In genomic region chr7:89549768-89550167, GRCh38 we compare ENCODE assay signal across 27 cellular contexts.
"Had no signal": no experiment of that assay in that cellular context is flagged by ENCODE, and none has a peak within 500 bp of the region (broad histone marks: within the 10 kb centered on the region; RNA-seq: fewer than 3 reads in every experiment).

No MANE protein-coding gene starts in this region.

- H3K36me3 ChIP-seq: breast epithelium had no signal

- ATAC-seq: activated CD8-positive, alpha-beta memory T cell treated with anti-CD3 and anti-CD28 coated beads, Interleukin-2, amount 10 ng/mL, durations not matched to agents 7 days and 5 days; Panc1; Right ventricle myocardium inferior; T-helper 17 cell had no signal

- H3K27me3 ChIP-seq: breast epithelium had no signal

- H3K9me3 Mint-ChIP-seq: activated B cell treated with CpG ODN at 0.5 μM for 24 hours; activated CD4-positive, alpha-beta T cell treated with anti-CD3 and anti-CD28 coated beads, Interleukin-2, amount 10 ng/mL, durations not matched to agents 24 days and 14 days; activated naive CD4-positive, alpha-beta T cell treated with anti-CD3 and anti-CD28 coated beads, Interleukin-2, amount 50 U/mL, for 24 hours had no signal

- H3K4me3 Mint-ChIP-seq: activated B cell treated with CpG ODN at 0.5 μM for 24 hours; activated CD4-positive, alpha-beta T cell treated with anti-CD3 and anti-CD28 coated beads, Interleukin-2, amount 10 ng/mL, durations not matched to agents 24 days and 14 days; activated CD8-positive, alpha-beta memory T cell treated with anti-CD3 and anti-CD28 coated beads, Interleukin-2, amount 10 ng/mL, durations not matched to agents 7 days and 5 days; activated naive CD4-positive, alpha-beta T cell treated with anti-CD3 and anti-CD28 coated beads, Interleukin-2, amount 50 U/mL, for 24 hours; activated T-cell treated with anti-CD3 and anti-CD28 coated beads, Interleukin-2, amount 50 U/mL, for 24 hours; activated T-helper 1 cell treated with anti-CD3 and anti-CD28 coated beads, Interleukin-12 subunit alpha, Interleukin-12 subunit beta, Interleukin-2, Interleukin-4 antibody, amounts not matched to agents 30 ng/mL and 10 ng/mL and 1 ng/mL, durations not matched to agents 14 hours and 24 hours and 36 hours; T-helper 17 cell had no signal

- H3K27ac Mint-ChIP-seq: activated B cell treated with CpG ODN at 0.5 μM for 24 hours; activated CD4-positive, alpha-beta T cell treated with anti-CD3 and anti-CD28 coated beads, Interleukin-2, amount 10 ng/mL, durations not matched to agents 24 days and 14 days; activated CD8-positive, alpha-beta memory T cell treated with anti-CD3 and anti-CD28 coated beads, Interleukin-2, amount 10 ng/mL, durations not matched to agents 7 days and 5 days; activated naive CD4-positive, alpha-beta T cell treated with anti-CD3 and anti-CD28 coated beads, Interleukin-2, amount 50 U/mL, for 24 hours; activated T-cell treated with anti-CD3 and anti-CD28 coated beads, Interleukin-2, amount 50 U/mL, for 24 hours; activated T-helper 1 cell treated with anti-CD3 and anti-CD28 coated beads, Interleukin-12 subunit alpha, Interleukin-12 subunit beta, Interleukin-2, Interleukin-4 antibody, amounts not matched to agents 30 ng/mL and 10 ng/mL and 1 ng/mL, durations not matched to agents 14 hours and 24 hours and 36 hours; T-helper 17 cell had no signal

- H3K27ac ChIP-seq: breast epithelium, KMS-11 had no signal

- H3K36me3 Mint-ChIP-seq: activated CD8-positive, alpha-beta memory T cell treated with anti-CD3 and anti-CD28 coated beads, Interleukin-2, amount 10 ng/mL, durations not matched to agents 7 days and 5 days had no signal

- H3K4me2 ChIP-seq: KMS-11 had no signal

- H3K4me3 ChIP-seq: breast epithelium had no signal

- H3K27me3 Mint-ChIP-seq: activated B cell treated with CpG ODN at 0.5 μM for 24 hours; activated CD4-positive, alpha-beta T cell treated with anti-CD3 and anti-CD28 coated beads, Interleukin-2, amount 10 ng/mL, durations not matched to agents 24 days and 14 days; activated CD8-positive, alpha-beta memory T cell treated with anti-CD3 and anti-CD28 coated beads, Interleukin-2, amount 10 ng/mL, durations not matched to agents 7 days and 5 days; activated naive CD4-positive, alpha-beta T cell treated with anti-CD3 and anti-CD28 coated beads, Interleukin-2, amount 50 U/mL, for 24 hours; activated T-cell treated with anti-CD3 and anti-CD28 coated beads, Interleukin-2, amount 50 U/mL, for 24 hours; T-helper 17 cell had no signal

- H3K4me1 Mint-ChIP-seq: activated B cell treated with CpG ODN at 0.5 μM for 24 hours; activated CD4-positive, alpha-beta T cell treated with anti-CD3 and anti-CD28 coated beads, Interleukin-2, amount 10 ng/mL, durations not matched to agents 24 days and 14 days; activated CD8-positive, alpha-beta memory T cell treated with anti-CD3 and anti-CD28 coated beads, Interleukin-2, amount 10 ng/mL, durations not matched to agents 7 days and 5 days; activated naive CD4-positive, alpha-beta T cell treated with anti-CD3 and anti-CD28 coated beads, Interleukin-2, amount 50 U/mL, for 24 hours; T-helper 17 cell had no signal

- DNase-seq: activated B cell treated with CpG ODN at 0.5 μM for 24 hours; activated CD4-positive, alpha-beta T cell treated with anti-CD3 and anti-CD28 coated beads for 1 hour; activated CD4-positive, alpha-beta T cell treated with anti-CD3 and anti-CD28 coated beads, Interleukin-2, amount 10 ng/mL, durations not matched to agents 24 days and 14 days; activated CD4-positive, alpha-beta T cell treated with anti-CD3 and anti-CD28 coated beads, Interleukin-2, amount 50 U/mL, for 48 hours; activated CD8-positive, alpha-beta memory T cell treated with anti-CD3 and anti-CD28 coated beads, Interleukin-2, amount 10 ng/mL, durations not matched to agents 7 days and 5 days; activated effector memory CD4-positive, alpha-beta T cell treated with Interleukin-2 at 50 U/mL for 16 hours; activated naive CD4-positive, alpha-beta T cell; activated T-cell treated with anti-CD3 and anti-CD28 coated beads, Interleukin-2, amount 50 U/mL, for 24 hours; aorta; central memory CD4-positive, alpha-beta T cell; NCI-H1092; NCI-H1930; NCI-H2107; NCI-H345; NCI-H510A; NCI-H526 treated with DMSO at 0.1 percent for 48 hours; NK-92 treated with Interleukin-12 subunit alpha and Interleukin-12 subunit beta, amount 100 ng/mL, for 24 hours; OCI-M1; RPMI8226; T-helper 17 cell; T-helper 9 cell had no signal
